ENCODE assay signal across 8 cellular contexts in genomic region chr19:50383307-50383851, GRCh38. TPM values are rescaled to one million over a fixed set of nuclear protein-coding genes. Genes with fewer than 3 reads are reported as not detected.
A peak's percentile ranks its signal among the peaks of the same experiment; 100 is the strongest.
DNase-seq lines count a peak whose midpoint lies in the region; ATAC-seq, FAIRE-seq and TF ChIP-seq lines count a peak whose summit lies in the region.

No MANE protein-coding gene starts in this region.

- H3K27me3 Mint-ChIP-seq in H9 (ENCODE audit: low read depth), result no peaks in the 10 kb centered on the region; the same call in 1 of the 2 replicates

- H3K4me2 ChIP-seq in H9 (ENCODE audit: insufficient read depth, insufficient read length, low read length) (peak overlapping the region; percentile 99), HepG2 (ENCODE audit: low read depth, low read length) (peak overlapping the region; percentile 97)

- no peak overlapping the region for H3K4ac ChIP-seq in H9 (ENCODE audit: low read depth, low read length)

- no TSS peak for BruUV-seq in A673 (replicated peaks; lab: Mats Ljungman, UMichigan)
- BruUV-seq in HepG2 (replicated peaks; lab: Mats Ljungman, UMichigan), result no TSS peak

- H3K27me3 ChIP-seq in A673 (replicated peaks; ENCODE audit: insufficient read depth, low read depth, low read length, poor library complexity) (no peaks in the 10 kb centered on the region), H9 (ENCODE audit: insufficient read depth, low read length) (no peaks in the 10 kb centered on the region), adrenal gland (no peaks in the 10 kb centered on the region), HepG2 (ENCODE audit: control insufficient read depth in 1 of 2, insufficient read depth in 2 of 2, low read length in 2 of 2) (no peaks in the 10 kb centered on the region), upper lobe of left lung (no peaks in the 10 kb centered on the region)

- H3K9ac ChIP-seq in H9 (ENCODE audit: extremely low read depth, insufficient read length, low read length) (peak overlapping the region; percentile 46), HepG2 (ENCODE audit: insufficient read depth, low read depth, low read length) (peak overlapping the region; percentile 50)

- TF ChIP-seq POLR2A in adrenal gland (IDR thresholded peaks at IDR 0.05), result no peak
- TF ChIP-seq POLR2A in HepG2 (IDR thresholded peaks at IDR 0.05; ENCODE audit: insufficient read depth in 1 of 2, low read depth in 2 of 2, low read length in 2 of 2), result no peak
- no peak for TF ChIP-seq POLR2A in upper lobe of left lung (IDR thresholded peaks at IDR 0.05)

- H2AFZ ChIP-seq in H9 (ENCODE audit: low read length) (no peak overlapping the region), HepG2 (ENCODE audit: low read length) (no peak overlapping the region)

- no peak for FAIRE-seq in HepG2 (lab: Jason Lieb, UNC)

- H3K79me1 ChIP-seq in H9 (ENCODE audit: insufficient read depth, low read depth, low read length, poor library complexity, severe bottlenecking), result peaks cover 8% of the 10 kb centered on the region

- no peak overlapping the region for H4K91ac ChIP-seq in H9 (ENCODE audit: insufficient read length, low read depth, low read length)

- H3K23me2 ChIP-seq in H9 (ENCODE audit: insufficient read length, low read depth, low read length, poor library complexity, severe bottlenecking), result peaks cover 14% of the 10 kb centered on the region

- H2AK5ac ChIP-seq in H9 (ENCODE audit: insufficient read length, low read length), result no peak overlapping the region

- TF ChIP-seq CTCF in A673 (conservative IDR thresholded peaks at IDR 0.05; ENCODE audit: low read depth, low read length) (no peak), H9 (conservative IDR thresholded peaks at IDR 0.05) (no peak), adrenal gland (IDR thresholded peaks at IDR 0.05) (no peak), HepG2 (CRISPR knock-in tag; IDR thresholded peaks at IDR 0.05) (no peak), upper lobe of left lung (IDR thresholded peaks at IDR 0.05) (no peak)

- no peak overlapping the region for H2BK12ac ChIP-seq in H9 (ENCODE audit: insufficient read length, low read depth, low read length)

- no CpG with 5 or more reads among the region's 15 CpGs for WGBS in H9 (ENCODE audit: extremely low coverage, insufficient read length, low lambda C conversion rate)
- 22 to 38% (median 28%) methylated on average over 15 of the region's 15 CpGs for WGBS in adrenal gland, 4 donors
- 93% methylated on average over 15 of the region's 15 CpGs for WGBS in HepG2 (ENCODE audit: low lambda C conversion rate)
- WGBS in upper lobe of left lung, 2 donors, result 38 to 39% methylated on average over 15 of the region's 15 CpGs

- H2BK120ac ChIP-seq in H9 (ENCODE audit: low read depth, low read length, poor library complexity, severe bottlenecking), result no peak overlapping the region

- peaks cover 43 to 62% (median 57%) of the 10 kb centered on the region in 3 experiments for H3K36me3 Mint-ChIP-seq in H9 (ENCODE audit: insufficient read depth in 1 of 3, low read depth in 3 of 3)

- DNase-seq in A673 (ENCODE audit: low spot score), result peak; percentile 51
- peak; percentile 49 for DNase-seq in H9
- peak in 3 of 7 donors; percentile 50 to 53 (median 51) for DNase-seq in adrenal gland
- DNase-seq in HepG2 (ENCODE audit: low spot score), result no peak
- DNase-seq in upper lobe of left lung, result no peak
- DNase-seq in left colon, result no peak
- no peak for DNase-seq in NK-92 (lab: John Stamatoyannopoulos, UW; ENCODE audit: unreplicated experiment)

- TF ChIP-seq RAD21 in HepG2 (CRISPR knock-in tag; IDR thresholded peaks at IDR 0.05), result no peak

- CTCF ChIA-PET in A673 (lab: Charles Lee) (interaction anchor here (0.9 to 1.3 kb wide), 2 partner anchors 15 to 26 kb away, joined by 3 to 6 read pairs; no protein-coding TSS in a partner anchor), HepG2 (lab: Yijun Ruan, JAX; ENCODE audit: low intra/inter-chr PET ratio, low total read pairs) (no interaction called here)

- H3K36me3 ChIP-seq in A673 (ENCODE audit: insufficient read depth, low read length, poor library complexity, severe bottlenecking) (peaks cover 42% of the 10 kb centered on the region), adrenal gland (replicated peaks in 1 of 2) (peaks cover 0 to 46% of the 10 kb centered on the region in 2 donors), HepG2 (replicated peaks in 1 of 2; ENCODE audit: control insufficient read depth in 1 of 2, insufficient read depth in 2 of 2, low read length in 2 of 2) (peaks cover 18 to 35% of the 10 kb centered on the region in 2 experiments), upper lobe of left lung (peaks cover 19 to 49% (median 44%) of the 10 kb centered on the region in 4 donors)

- no peak overlapping the region for H4K5ac ChIP-seq in H9 (ENCODE audit: insufficient read length, low read depth, low read length)

- H3K4me3 ChIP-seq in A673 (ENCODE audit: low read depth, low read length, poor library complexity, severe bottlenecking) (peak overlapping the region; percentile 61), adrenal gland (peak overlapping the region in 2 of 4 donors; percentile 50 to 52), HepG2 (replicated peaks in 1 of 3; ENCODE audit: insufficient read depth in 1 of 3, low read depth in 2 of 3, low read length in 3 of 3) (peak overlapping the region in 2 of 3 experiments; percentile 48 to 78; a peak in 4 of 6 replicates), upper lobe of left lung (peak overlapping the region in 3 of 4 donors; percentile 64 to 72 (median 72))

- peaks cover 15 to 17% of the 10 kb centered on the region in 2 experiments for H3K4me1 Mint-ChIP-seq in H9

- peak overlapping the region; percentile 94 for H3K4me3 Mint-ChIP-seq in H9

- H3K23ac ChIP-seq in H9 (ENCODE audit: insufficient read length, low read depth, low read length), result no peak overlapping the region

- H3K9me3 ChIP-seq in A673 (ENCODE audit: low read depth, low read length, poor library complexity, severe bottlenecking) (no peaks in the 10 kb centered on the region), H9 (ENCODE audit: control insufficient read depth, low read depth, low read length) (no peaks in the 10 kb centered on the region), adrenal gland (replicated peaks in 1 of 3) (no peaks in the 10 kb centered on the region), HepG2 (ENCODE audit: low read length) (no peaks in the 10 kb centered on the region), upper lobe of left lung (no peaks in the 10 kb centered on the region)

- no peak overlapping the region for H2BK20ac ChIP-seq in H9 (ENCODE audit: low read depth, low read length, poor library complexity, severe bottlenecking)

- H3K56ac ChIP-seq in H9 (ENCODE audit: insufficient read length, low read depth, low read length), result no peak overlapping the region

- peaks cover 12% of the 10 kb centered on the region; the same call in 1 of the 2 replicates for H3K79me2 ChIP-seq in H9 (ENCODE audit: insufficient read depth, low read length)
- H3K79me2 ChIP-seq in HepG2 (ENCODE audit: insufficient read depth, low read length), result peaks cover 29% of the 10 kb centered on the region

- TF ChIP-seq EP300 in HepG2 (IDR thresholded peaks at IDR 0.05; ENCODE audit: low read depth in 2 of 2, low read length in 2 of 2) (no peak), HepG2 (CRISPR knock-in tag; IDR thresholded peaks at IDR 0.05; ENCODE audit: borderline replicate concordance) (no peak), upper lobe of left lung (IDR thresholded peaks at IDR 0.05) (no peak)

- no peak overlapping the region for H4K8ac ChIP-seq in H9 (replicated peaks; ENCODE audit: insufficient read length, low read depth, low read length)

- POLR2A ChIA-PET in A673 (lab: Charles Lee; ENCODE audit: low non-redundant PET) (no interaction called here), HepG2 (lab: Yijun Ruan, JAX) (interaction anchor here (1.0 to 1.7 kb wide), 8 partner anchors 7 to 421 kb away, joined by 3 to 12 read pairs (median 6); partner anchors contain the start of genes JOSD2, KCNC3 and NR1H2)

- no peak overlapping the region for H3T11ph ChIP-seq in H9 (ENCODE audit: low read length)

- peak overlapping the region; percentile 90 to 99 (median 91) for H3K27ac Mint-ChIP-seq in H9

- no peak for ATAC-seq in HepG2
- no peak for ATAC-seq in upper lobe of left lung (ENCODE audit: low FRiP score in 2 of 2)
- ATAC-seq in HG03432 (IDR thresholded peaks at IDR 0.05; ENCODE audit: unreplicated experiment), result no peak
- no peak for ATAC-seq in left colon

- H3K9me3 Mint-ChIP-seq in H9, result no peaks in the 10 kb centered on the region; a peak in 2 of 5 replicates

- H2BK15ac ChIP-seq in H9 (ENCODE audit: low read depth, low read length), result no peak overlapping the region

- H2BK5ac ChIP-seq in H9 (ENCODE audit: insufficient read length, low read length), result no peak overlapping the region

- H3K4me1 ChIP-seq in A673 (ENCODE audit: insufficient read depth, low read length, poor library complexity, severe bottlenecking) (no peaks in the 10 kb centered on the region), H9 (ENCODE audit: insufficient read depth, low read length) (no peaks in the 10 kb centered on the region), adrenal gland (replicated peaks in 1 of 2) (peaks cover 8 to 17% of the 10 kb centered on the region in 2 donors), HepG2 (ENCODE audit: insufficient read depth, low read length) (peaks cover 22% of the 10 kb centered on the region), upper lobe of left lung (peaks cover 13 to 44% (median 37%) of the 10 kb centered on the region in 4 donors)

- intact Hi-C loops in A673 (cut with micrococcal nuclease; ENCODE audit: unreplicated experiment), result no loop called here
- intact Hi-C loops in adrenal gland (cut with DNase I), result no loop called here
- intact Hi-C loops in HepG2 (cut with micrococcal nuclease; ENCODE audit: unreplicated experiment), result no loop called here
- intact Hi-C loops in left colon (cut with DNase I, micrococcal nuclease), result no loop called here

- in situ Hi-C loops in HepG2 (cut with HindIII; ENCODE audit: extremely low pct_ligation_motif_present, low pct_unique_long_range_greater_than_20kb), result no loop called here

- H3K14ac ChIP-seq in H9 (ENCODE audit: insufficient read depth, low read length), result no peak overlapping the region

- H3K27ac ChIP-seq in A673 (ENCODE audit: low read depth, low read length, poor library complexity, severe bottlenecking) (peak overlapping the region; percentile 92), H9 (ENCODE audit: insufficient read length, low read depth, low read length) (no peak overlapping the region), adrenal gland (peak overlapping the region; percentile 25 to 81 (median 73)), HepG2 (ENCODE audit: extremely low read length, insufficient read depth, low read length) (peak overlapping the region; percentile 29), upper lobe of left lung (peak overlapping the region; percentile 79 to 89 (median 88))

- H4K20me1 ChIP-seq in H9 (ENCODE audit: control insufficient read depth, insufficient read depth, insufficient read length) (no peaks in the 10 kb centered on the region), HepG2 (ENCODE audit: insufficient read depth, low read length) (no peaks in the 10 kb centered on the region)

- H3K18ac ChIP-seq in H9 (ENCODE audit: insufficient read length, low read depth, low read length), result no peak overlapping the region

RNA-seq across cellular contexts. Expression of gene POLD1, which starts 0.8 kb away (rescaled TPM):
- total RNA-seq in A673 (2021) (143 and 155 TPM in 2 replicates), H9 (2021) (165 and 178 TPM in 2 replicates), adrenal gland (10 to 100 TPM in 7 of 8 donors, 1 to 10 TPM in 1; 8.4 to 59.0 (median 15.3) TPM), HepG2 (2016; rRNA removed; fragmentation: Illumina TruSeq; extraction: Trizol) (39.5 and 54.0 TPM in 2 replicates), upper lobe of left lung (10 to 100 TPM; 20.5 to 66.0 (median 44.0) TPM), left colon (10 to 100 TPM; 26.0 to 28.2 TPM)
- polyA plus RNA-seq in adrenal gland (10 to 100 TPM in 2 of 3 donors, 1 to 10 TPM in 1; 1.9 to 93.9 (median 40.1) TPM), HepG2 (2011; rRNA removed) (17.4 and 18.6 TPM in 2 replicates)
- total RNA-seq in HepG2 (2016; cell fraction: cytosol; rRNA removed; fragmentation: Illumina TruSeq; extraction: Trizol; ENCODE audit: low read depth), result 15.4 and 20.6 TPM in 2 replicates
- 36.3 and 68.3 TPM in 2 replicates for total RNA-seq in HepG2 (2016; cell fraction: insoluble cytoplasmic fraction; rRNA removed; fragmentation: Illumina TruSeq; extraction: Trizol)
- total RNA-seq in HepG2 (2016; cell fraction: membrane; rRNA removed; fragmentation: Illumina TruSeq; extraction: Trizol), result 13.4 and 21.6 TPM in 2 replicates
- 45.6 and 51.7 TPM in 2 replicates for total RNA-seq in HepG2 (2016; cell fraction: nucleus; rRNA removed; fragmentation: Illumina TruSeq; extraction: Trizol)
- polyA plus RNA-seq in HepG2 (2011; cell fraction: cytosol; rRNA removed), result 8.8 and 21.4 TPM in 2 replicates
- polyA plus RNA-seq in HepG2 (2011; cell fraction: nucleus; rRNA removed), result 130 and 225 TPM in 2 replicates
- 15.4 and 19.9 TPM in 2 replicates for polyA plus RNA-seq in HepG2 (2012)
- polyA plus RNA-seq in HepG2 (2016; cell fraction: cytosol; fragmentation: Illumina TruSeq; extraction: Trizol; ENCODE audit: low read depth), result 6.4 and 7.1 TPM in 2 replicates
- polyA plus RNA-seq in HepG2 (2016; cell fraction: insoluble cytoplasmic fraction; fragmentation: Illumina TruSeq; extraction: Trizol; ENCODE audit: low read depth), result 26.1 and 31.2 TPM in 2 replicates
- polyA plus RNA-seq in HepG2 (2016; cell fraction: membrane; fragmentation: Illumina TruSeq; extraction: Trizol; ENCODE audit: low read depth), result 9.7 and 12.0 TPM in 2 replicates
- 109 and 111 TPM in 2 replicates for polyA plus RNA-seq in HepG2 (2016; cell fraction: nucleus; fragmentation: Illumina TruSeq; extraction: Trizol; ENCODE audit: insufficient read depth, low read depth)
- 74.3 and 134 TPM in 2 replicates for polyA minus RNA-seq in HepG2 (2011; rRNA and poly(A)+ RNA removed; ENCODE audit: low replicate concordance)
- 24.6 and 41.4 TPM in 2 replicates for polyA minus RNA-seq in HepG2 (2011; cell fraction: cytosol; rRNA and poly(A)+ RNA removed)
- 12.1 and 19.6 TPM in 2 replicates for polyA minus RNA-seq in HepG2 (2011; cell fraction: nucleus; rRNA and poly(A)+ RNA removed)

RNA-seq across cellular contexts. Expression of gene NR1H2, which starts 7.1 kb away (rescaled TPM):
- total RNA-seq in A673 (2021) (42.7 and 45.0 TPM in 2 replicates), H9 (2021) (33.2 and 35.8 TPM in 2 replicates), adrenal gland (100 to 1,000 TPM in 4 of 8 donors, 10 to 100 TPM in 4; 75.3 to 148 (median 105) TPM), HepG2 (2016; rRNA removed; fragmentation: Illumina TruSeq; extraction: Trizol) (11.7 and 13.5 TPM in 2 replicates), upper lobe of left lung (100 to 1,000 TPM in 4 of 6 donors, 10 to 100 TPM in 2; 98.3 to 170 (median 123) TPM), left colon (10 to 100 TPM; 61.9 to 75.2 TPM)
- polyA plus RNA-seq in adrenal gland (100 to 1,000 TPM in 2 of 3 donors, 10 to 100 TPM in 1; 16.5 to 144 (median 102) TPM), HepG2 (2011; rRNA removed) (10.3 and 15.9 TPM in 2 replicates)
- 1.7 and 2.8 TPM in 2 replicates for total RNA-seq in HepG2 (2016; cell fraction: cytosol; rRNA removed; fragmentation: Illumina TruSeq; extraction: Trizol; ENCODE audit: low read depth)
- total RNA-seq in HepG2 (2016; cell fraction: insoluble cytoplasmic fraction; rRNA removed; fragmentation: Illumina TruSeq; extraction: Trizol), result 11.7 and 13.1 TPM in 2 replicates
- total RNA-seq in HepG2 (2016; cell fraction: membrane; rRNA removed; fragmentation: Illumina TruSeq; extraction: Trizol), result 5.8 and 8.2 TPM in 2 replicates
- total RNA-seq in HepG2 (2016; cell fraction: nucleus; rRNA removed; fragmentation: Illumina TruSeq; extraction: Trizol), result 7.5 and 8.1 TPM in 2 replicates
- polyA plus RNA-seq in HepG2 (2011; cell fraction: cytosol; rRNA removed), result 10.6 and 16.6 TPM in 2 replicates
- polyA plus RNA-seq in HepG2 (2011; cell fraction: nucleus; rRNA removed), result 35.4 and 44.9 TPM in 2 replicates
- 8.7 and 11.8 TPM in 2 replicates for polyA plus RNA-seq in HepG2 (2012)
- 1.6 and 2.2 TPM in 2 replicates for polyA plus RNA-seq in HepG2 (2016; cell fraction: cytosol; fragmentation: Illumina TruSeq; extraction: Trizol; ENCODE audit: low read depth)
- polyA plus RNA-seq in HepG2 (2016; cell fraction: insoluble cytoplasmic fraction; fragmentation: Illumina TruSeq; extraction: Trizol; ENCODE audit: low read depth), result 12.2 and 13.2 TPM in 2 replicates
- 4.7 and 5.2 TPM in 2 replicates for polyA plus RNA-seq in HepG2 (2016; cell fraction: membrane; fragmentation: Illumina TruSeq; extraction: Trizol; ENCODE audit: low read depth)
- polyA plus RNA-seq in HepG2 (2016; cell fraction: nucleus; fragmentation: Illumina TruSeq; extraction: Trizol; ENCODE audit: insufficient read depth, low read depth), result 17.3 and 19.8 TPM in 2 replicates
- polyA minus RNA-seq in HepG2 (2011; rRNA and poly(A)+ RNA removed; ENCODE audit: low replicate concordance), result 20.5 and 64.7 TPM in 2 replicates
- polyA minus RNA-seq in HepG2 (2011; cell fraction: cytosol; rRNA and poly(A)+ RNA removed), result 7.3 and 8.6 TPM in 2 replicates
- 14.4 and 16.1 TPM in 2 replicates for polyA minus RNA-seq in HepG2 (2011; cell fraction: nucleus; rRNA and poly(A)+ RNA removed)

RNA-seq across cellular contexts. Expression of gene NAPSA, which starts 17.9 kb away (rescaled TPM):
- 0.47 and 0.63 TPM in 2 replicates for total RNA-seq in A673 (2021)
- 0.33 and 0.44 TPM in 2 replicates for total RNA-seq in H9 (2021)
- 1 to 10 TPM in 2 of 8 donors, under 1 TPM in 4, not detected in 2; 0.14 to 4.5 (median 0.74) TPM for total RNA-seq in adrenal gland
- polyA plus RNA-seq in adrenal gland, result 1 to 10 TPM in 1 of 3 donors, under 1 TPM in 1, not detected in 1; 0.61 to 1.4 TPM
- total RNA-seq in HepG2 (2016; rRNA removed; fragmentation: Illumina TruSeq; extraction: Trizol), result not detected in 2 replicates
- total RNA-seq in HepG2 (2016; cell fraction: cytosol; rRNA removed; fragmentation: Illumina TruSeq; extraction: Trizol; ENCODE audit: low read depth), result not detected in 2 replicates
- total RNA-seq in HepG2 (2016; cell fraction: insoluble cytoplasmic fraction; rRNA removed; fragmentation: Illumina TruSeq; extraction: Trizol), result not detected in 2 replicates
- total RNA-seq in HepG2 (2016; cell fraction: membrane; rRNA removed; fragmentation: Illumina TruSeq; extraction: Trizol), result not detected in 2 replicates
- total RNA-seq in HepG2 (2016; cell fraction: nucleus; rRNA removed; fragmentation: Illumina TruSeq; extraction: Trizol), result not detected in 2 replicates
- not detected in 2 replicates for polyA plus RNA-seq in HepG2 (2011; rRNA removed)
- not detected in 2 replicates for polyA plus RNA-seq in HepG2 (2011; cell fraction: cytosol; rRNA removed)
- 0.10 and 0.14 TPM in 2 replicates for polyA plus RNA-seq in HepG2 (2011; cell fraction: nucleus; rRNA removed)
- polyA plus RNA-seq in HepG2 (2012), result 0.05 and 0.16 TPM in 2 replicates
- not detected in 2 replicates for polyA plus RNA-seq in HepG2 (2016; cell fraction: cytosol; fragmentation: Illumina TruSeq; extraction: Trizol; ENCODE audit: low read depth)
- not detected in 2 replicates for polyA plus RNA-seq in HepG2 (2016; cell fraction: insoluble cytoplasmic fraction; fragmentation: Illumina TruSeq; extraction: Trizol; ENCODE audit: low read depth)
- not detected in 2 replicates for polyA plus RNA-seq in HepG2 (2016; cell fraction: membrane; fragmentation: Illumina TruSeq; extraction: Trizol; ENCODE audit: low read depth)
- not detected in 2 replicates for polyA plus RNA-seq in HepG2 (2016; cell fraction: nucleus; fragmentation: Illumina TruSeq; extraction: Trizol; ENCODE audit: insufficient read depth, low read depth)
- not detected in 2 replicates for polyA minus RNA-seq in HepG2 (2011; rRNA and poly(A)+ RNA removed; ENCODE audit: low replicate concordance)
- polyA minus RNA-seq in HepG2 (2011; cell fraction: cytosol; rRNA and poly(A)+ RNA removed), result not detected in 2 replicates
- polyA minus RNA-seq in HepG2 (2011; cell fraction: nucleus; rRNA and poly(A)+ RNA removed), result not detected in 2 replicates
- 1,000 to 10,000 TPM; 1,043 to 3,140 (median 1,660) TPM for total RNA-seq in upper lobe of left lung
- total RNA-seq in left colon, result 1 to 10 TPM in 1 of 2 donors, under 1 TPM in 1; 0.55 to 1.1 TPM

RNA-seq across cellular contexts. Expression of gene SPIB, which starts 35.4 kb away (rescaled TPM):
- total RNA-seq in A673 (2021) (0.20 and 0.75 TPM in 2 replicates), H9 (2021) (30.2 and 33.3 TPM in 2 replicates), adrenal gland (under 1 TPM in 2 of 8 donors, not detected in 6; 0.19 to 0.29 TPM), HepG2 (2016; rRNA removed; fragmentation: Illumina TruSeq; extraction: Trizol) (0.04 TPM in 1 of 2 replicates, not detected in the other), upper lobe of left lung (1 to 10 TPM in 1 of 6 donors, under 1 TPM in 3, not detected in 2; 0.13 to 2.1 (median 0.56) TPM), left colon (10 to 100 TPM; 48.2 to 93.6 TPM)
- polyA plus RNA-seq in adrenal gland (under 1 TPM in 1 of 3 donors, not detected in 2; 0.03 TPM), HepG2 (2011; rRNA removed) (0.04 TPM in 1 of 2 replicates, not detected in the other)
- not detected in 2 replicates for total RNA-seq in HepG2 (2016; cell fraction: cytosol; rRNA removed; fragmentation: Illumina TruSeq; extraction: Trizol; ENCODE audit: low read depth)
- total RNA-seq in HepG2 (2016; cell fraction: insoluble cytoplasmic fraction; rRNA removed; fragmentation: Illumina TruSeq; extraction: Trizol), result 0.13 and 0.15 TPM in 2 replicates
- not detected in 2 replicates for total RNA-seq in HepG2 (2016; cell fraction: membrane; rRNA removed; fragmentation: Illumina TruSeq; extraction: Trizol)
- total RNA-seq in HepG2 (2016; cell fraction: nucleus; rRNA removed; fragmentation: Illumina TruSeq; extraction: Trizol), result not detected in 2 replicates
- not detected in 2 replicates for polyA plus RNA-seq in HepG2 (2011; cell fraction: cytosol; rRNA removed)
- polyA plus RNA-seq in HepG2 (2011; cell fraction: nucleus; rRNA removed), result 0.21 TPM in 1 of 2 replicates, not detected in the other
- not detected in 2 replicates for polyA plus RNA-seq in HepG2 (2012)
- polyA plus RNA-seq in HepG2 (2016; cell fraction: cytosol; fragmentation: Illumina TruSeq; extraction: Trizol; ENCODE audit: low read depth), result 0.10 TPM in 1 of 2 replicates, not detected in the other
- polyA plus RNA-seq in HepG2 (2016; cell fraction: insoluble cytoplasmic fraction; fragmentation: Illumina TruSeq; extraction: Trizol; ENCODE audit: low read depth), result not detected in 2 replicates
- 0.07 TPM in 1 of 2 replicates, not detected in the other for polyA plus RNA-seq in HepG2 (2016; cell fraction: membrane; fragmentation: Illumina TruSeq; extraction: Trizol; ENCODE audit: low read depth)
- polyA plus RNA-seq in HepG2 (2016; cell fraction: nucleus; fragmentation: Illumina TruSeq; extraction: Trizol; ENCODE audit: insufficient read depth, low read depth), result 0.53 TPM in 1 of 2 replicates, not detected in the other
- 0.51 TPM in 1 of 2 replicates, not detected in the other for polyA minus RNA-seq in HepG2 (2011; rRNA and poly(A)+ RNA removed; ENCODE audit: low replicate concordance)
- polyA minus RNA-seq in HepG2 (2011; cell fraction: cytosol; rRNA and poly(A)+ RNA removed), result not detected in 2 replicates
- not detected in 2 replicates for polyA minus RNA-seq in HepG2 (2011; cell fraction: nucleus; rRNA and poly(A)+ RNA removed)

RNA-seq across cellular contexts. Expression of gene MYBPC2, which starts 49.3 kb away (rescaled TPM):
- 0.09 TPM in 1 of 2 replicates, not detected in the other for total RNA-seq in A673 (2021)
- total RNA-seq in H9 (2021), result 3.8 and 4.9 TPM in 2 replicates
- total RNA-seq in adrenal gland, result 1 to 10 TPM in 1 of 8 donors, not detected in 7; 1.6 TPM
- polyA plus RNA-seq in adrenal gland, result under 1 TPM in 1 of 3 donors, not detected in 2; 0.03 TPM
- 0.67 TPM in 1 of 2 replicates, not detected in the other for total RNA-seq in HepG2 (2016; rRNA removed; fragmentation: Illumina TruSeq; extraction: Trizol)
- total RNA-seq in HepG2 (2016; cell fraction: cytosol; rRNA removed; fragmentation: Illumina TruSeq; extraction: Trizol; ENCODE audit: low read depth), result not detected in 2 replicates
- total RNA-seq in HepG2 (2016; cell fraction: insoluble cytoplasmic fraction; rRNA removed; fragmentation: Illumina TruSeq; extraction: Trizol), result not detected in 2 replicates
- not detected in 2 replicates for total RNA-seq in HepG2 (2016; cell fraction: membrane; rRNA removed; fragmentation: Illumina TruSeq; extraction: Trizol)
- total RNA-seq in HepG2 (2016; cell fraction: nucleus; rRNA removed; fragmentation: Illumina TruSeq; extraction: Trizol), result not detected in 2 replicates
- 0.01 TPM in 1 of 2 replicates, not detected in the other for polyA plus RNA-seq in HepG2 (2011; rRNA removed)
- 0.01 and 0.03 TPM in 2 replicates for polyA plus RNA-seq in HepG2 (2011; cell fraction: cytosol; rRNA removed)
- 0.05 and 0.24 TPM in 2 replicates for polyA plus RNA-seq in HepG2 (2011; cell fraction: nucleus; rRNA removed)
- not detected in 2 replicates for polyA plus RNA-seq in HepG2 (2012)
- polyA plus RNA-seq in HepG2 (2016; cell fraction: cytosol; fragmentation: Illumina TruSeq; extraction: Trizol; ENCODE audit: low read depth), result not detected in 2 replicates
- polyA plus RNA-seq in HepG2 (2016; cell fraction: insoluble cytoplasmic fraction; fragmentation: Illumina TruSeq; extraction: Trizol; ENCODE audit: low read depth), result not detected in 2 replicates
- polyA plus RNA-seq in HepG2 (2016; cell fraction: membrane; fragmentation: Illumina TruSeq; extraction: Trizol; ENCODE audit: low read depth), result not detected in 2 replicates
- polyA plus RNA-seq in HepG2 (2016; cell fraction: nucleus; fragmentation: Illumina TruSeq; extraction: Trizol; ENCODE audit: insufficient read depth, low read depth), result not detected in 2 replicates
- polyA minus RNA-seq in HepG2 (2011; rRNA and poly(A)+ RNA removed; ENCODE audit: low replicate concordance), result not detected in 2 replicates
- polyA minus RNA-seq in HepG2 (2011; cell fraction: cytosol; rRNA and poly(A)+ RNA removed), result not detected in 2 replicates
- not detected in 2 replicates for polyA minus RNA-seq in HepG2 (2011; cell fraction: nucleus; rRNA and poly(A)+ RNA removed)
- total RNA-seq in upper lobe of left lung, result under 1 TPM in 2 of 6 donors, not detected in 4; 0.09 to 0.17 TPM
- total RNA-seq in left colon, result under 1 TPM in 1 of 2 donors, not detected in 1; 0.06 TPM

Comparison
In these comparisons a context has a peak if more than half of its experiments do, and no peak if none do; other contexts are left out.
1. DNase-seq: peak in A673 (single experiment) and H9 (single experiment); none in HepG2 (single experiment), upper lobe of left lung (0 of 2), left colon (0 of 2) and NK-92 (single experiment).
2. RNA of gene NAPSA, which starts 17.9 kb away (total RNA-seq): 1,043 to 3,140 TPM in upper lobe of left lung; 0.55 to 1.1 TPM in left colon, 0.14 to 4.5 TPM in adrenal gland, 0.47 to 0.63 TPM in A673, 0.33 to 0.44 TPM in H9 and not detected in HepG2; every median in the first group is over 100 times any median in the second.